In genomic region chr3:97817965-97818364, GRCh38 we compare ENCODE assay signal across 16 cellular contexts. TPM values are rescaled to one million over a fixed set of nuclear protein-coding genes. Genes with fewer than 3 reads are reported as not detected.
A peak's percentile ranks its signal among the peaks of the same experiment; 100 is the strongest.
DNase-seq lines count a peak whose midpoint lies in the region; ATAC-seq and TF ChIP-seq lines count a peak whose summit lies in the region.
"Had no signal": no experiment of that assay in that cellular context is flagged by ENCODE, and none has a peak within 500 bp of the region (broad histone marks: within the 10 kb centered on the region; RNA-seq: fewer than 3 reads in every experiment).

No MANE protein-coding gene starts in this region.

- peaks cover 5% of the 10 kb centered on the region for H3K4me1 ChIP-seq in endodermal cell (ENCODE audit: control insufficient read depth, insufficient read depth, low read length)

- H3K27me3 Mint-ChIP-seq in endodermal cell (ENCODE audit: insufficient read depth) = peaks cover 17% of the 10 kb centered on the region
- H3K27me3 Mint-ChIP-seq in activated naive CD8-positive, alpha-beta T cell treated with anti-CD3 and anti-CD28 coated beads for 36 hours = peaks cover 22% of the 10 kb centered on the region

- peaks cover 2% of the 10 kb centered on the region for H3K4me1 Mint-ChIP-seq in endodermal cell
- H3K4me1 Mint-ChIP-seq in activated naive CD8-positive, alpha-beta T cell treated with anti-CD3 and anti-CD28 coated beads for 36 hours = peaks cover 21% of the 10 kb centered on the region

- ATAC-seq in GM18498 (IDR thresholded peaks at IDR 0.05; ENCODE audit: unreplicated experiment) = no peak
- ATAC-seq in HG02981 (IDR thresholded peaks at IDR 0.05; ENCODE audit: unreplicated experiment) = no peak

- no peaks in the 10 kb centered on the region for H3K36me3 ChIP-seq in endodermal cell (ENCODE audit: control insufficient read depth, insufficient read depth, low read length)

- 79 to 94% methylated on average over 3 of the region's 3 CpGs for WGBS in endodermal cell (ENCODE audit: insufficient coverage in 1 of 2, insufficient read length in 1 of 2), 2 experiments

- H3K36me3 Mint-ChIP-seq in endodermal cell (ENCODE audit: low read depth) = no peaks in the 10 kb centered on the region
- peaks cover 2% of the 10 kb centered on the region for H3K36me3 Mint-ChIP-seq in activated naive CD8-positive, alpha-beta T cell treated with anti-CD3 and anti-CD28 coated beads for 36 hours
- H3K36me3 Mint-ChIP-seq: memory B cell had no signal

- H3K4me3 Mint-ChIP-seq in endodermal cell = no peak overlapping the region
- H3K4me3 Mint-ChIP-seq in activated naive CD8-positive, alpha-beta T cell treated with anti-CD3 and anti-CD28 coated beads for 36 hours = no peak overlapping the region
- H3K4me3 Mint-ChIP-seq: activated B cell treated with CpG ODN at 0.5 μM for 24 hours; memory B cell; nephron progenitor cell; T-helper 1 cell treated with Interleukin-12 subunit alpha and Interleukin-12 subunit beta and Interleukin-4 antibody, amounts not matched to agents 30 μg/mL and 1 μg/mL, for 36 hours had no signal

- H3K27ac Mint-ChIP-seq in endodermal cell = no peak overlapping the region
- no peak overlapping the region for H3K27ac Mint-ChIP-seq in activated naive CD8-positive, alpha-beta T cell treated with anti-CD3 and anti-CD28 coated beads for 36 hours
- H3K27ac Mint-ChIP-seq: activated B cell treated with CpG ODN at 0.5 μM for 24 hours; memory B cell; nephron progenitor cell; T-helper 1 cell treated with Interleukin-12 subunit alpha and Interleukin-12 subunit beta and Interleukin-4 antibody, amounts not matched to agents 30 μg/mL and 1 μg/mL, for 36 hours had no signal

- peak; percentile 91 for DNase-seq in DMS53 (lab: John Stamatoyannopoulos, UW)
- peak; percentile 69 to 79 for DNase-seq in NCI-H187 (lab: John Stamatoyannopoulos, UW)
- peak; percentile 57 for DNase-seq in NCI-H510A (lab: John Stamatoyannopoulos, UW)
- no peak for DNase-seq in endodermal cell
- no peak for DNase-seq in activated naive CD8-positive, alpha-beta T cell treated with anti-CD3 and anti-CD28 coated beads for 36 hours
- no peak for DNase-seq in HuH-7.5 (ENCODE audit: low spot score)
- DNase-seq: activated B cell treated with CpG ODN at 0.5 μM for 24 hours; activated effector memory CD4-positive, alpha-beta T cell treated with anti-CD3 and anti-CD28 coated beads, Interleukin-2, amount 50 U/mL, for 16 hours; Calu3; nephron progenitor cell had no signal

- TF ChIP-seq CTCF in endodermal cell (conservative IDR thresholded peaks at IDR 0.05) = no peak

- H3K9me3 Mint-ChIP-seq in endodermal cell = no peaks in the 10 kb centered on the region
- H3K9me3 Mint-ChIP-seq in activated naive CD8-positive, alpha-beta T cell treated with anti-CD3 and anti-CD28 coated beads for 36 hours = no peaks in the 10 kb centered on the region
- H3K9me3 Mint-ChIP-seq: activated B cell treated with CpG ODN at 0.5 μM for 24 hours; memory B cell; nephron progenitor cell; T-helper 1 cell treated with Interleukin-12 subunit alpha and Interleukin-12 subunit beta and Interleukin-4 antibody, amounts not matched to agents 30 μg/mL and 1 μg/mL, for 36 hours had no signal

- H3K27ac ChIP-seq in endodermal cell (ENCODE audit: low read depth, low read length) = peak overlapping the region; percentile 28
- H3K27ac ChIP-seq: epithelial cell of prostate, KMS-11 had no signal

- H3K9me3 ChIP-seq in endodermal cell (ENCODE audit: control insufficient read depth, low read length) = no peaks in the 10 kb centered on the region

- no peak overlapping the region for H3K4me3 ChIP-seq in endodermal cell (ENCODE audit: low read length)

- no peak overlapping the region for H3K9ac ChIP-seq in endodermal cell (ENCODE audit: extremely low read depth, low read length, poor library complexity, severe bottlenecking)
- H3K9ac ChIP-seq: KMS-11 had no signal

- peaks cover 22% of the 10 kb centered on the region for H3K27me3 ChIP-seq in endodermal cell (ENCODE audit: control insufficient read depth, insufficient read depth, low read length, poor library complexity, severe bottlenecking)

RNA-seq across cellular contexts. Expression of gene CRYBG3, which starts 3.8 kb away (rescaled TPM):
- total RNA-seq in endodermal cell = 10 to 100 TPM in 1 of 2 donors, 1 to 10 TPM in 1; 9.7 to 10.8 TPM
- polyA plus RNA-seq in endodermal cell (2013, experiment 1 of 2) = 7.0 TPM
- 7.4 TPM for polyA plus RNA-seq in endodermal cell (2013, experiment 2 of 2)
- 1 to 10 TPM; 2.2 to 2.5 TPM for total RNA-seq in activated naive CD8-positive, alpha-beta T cell treated with anti-CD3 and anti-CD28 coated beads for 36 hours

RNA-seq across cellular contexts. Expression of gene ARL6, which starts 53.4 kb away (rescaled TPM):
- 10 to 100 TPM; 11.1 to 15.7 TPM for total RNA-seq in endodermal cell
- polyA plus RNA-seq in endodermal cell (2013, experiment 1 of 2) = 10.2 TPM
- polyA plus RNA-seq in endodermal cell (2013, experiment 2 of 2) = 12.0 TPM
- total RNA-seq in activated naive CD8-positive, alpha-beta T cell treated with anti-CD3 and anti-CD28 coated beads for 36 hours = 1 to 10 TPM; 6.9 to 7.0 TPM

Comparison
In these comparisons a context has a peak if more than half of its experiments do, and no peak if none do; other contexts are left out.
1. DNase-seq: peak in DMS53 (single experiment), NCI-H187 (2 of 2) and NCI-H510A (single experiment); none in endodermal cell (single experiment), activated naive CD8-positive, alpha-beta T cell treated with anti-CD3 and anti-CD28 coated beads for 36 hours (single experiment) and HuH-7.5 (single experiment).